ENCODE assay signal across 9 cellular contexts in genomic region chr17:64024781-64025731, GRCh38.
DNase-seq lines count a peak whose midpoint lies in the region; ATAC-seq and TF ChIP-seq lines count a peak whose summit lies in the region.
"Had no signal": no experiment of that assay in that cellular context is flagged by ENCODE, and none has a peak within 500 bp of the region (broad histone marks: within the 10 kb centered on the region; RNA-seq: fewer than 3 reads in every experiment).

No MANE protein-coding gene starts in this region.

- H3K4me1 ChIP-seq in Loucy (ENCODE audit: insufficient read depth, low read length, poor library complexity, severe bottlenecking): peaks cover 61% of the 10 kb centered on the region

- H3K9ac ChIP-seq in Loucy (ENCODE audit: low read depth, low read length, poor library complexity, severe bottlenecking): peak overlapping the region; percentile 51

- H2AFZ ChIP-seq in Loucy (ENCODE audit: low read length): no peak overlapping the region

- H4K20me1 ChIP-seq in Loucy (ENCODE audit: insufficient read depth, low read length, poor library complexity, severe bottlenecking): no peaks in the 10 kb centered on the region

- peaks cover 18% of the 10 kb centered on the region; the same call in 1 of the 2 replicates for H3K79me2 ChIP-seq in Loucy (ENCODE audit: insufficient read depth, low read length)

- peak; percentile 36 for ATAC-seq in stimulated activated naive CD8-positive, alpha-beta T cell treated with anti-CD3 and anti-CD28 coated beads, Interleukin-15, Interleukin-2, amounts not matched to agents 100 U/mL and 50 U/mL, for 24 hours
- ATAC-seq in GM19463 (IDR thresholded peaks at IDR 0.05; ENCODE audit: unreplicated experiment) (no peak), HG03139 (IDR thresholded peaks at IDR 0.05; ENCODE audit: unreplicated experiment) (no peak)

- H3K4me2 ChIP-seq in Loucy (ENCODE audit: low read depth, low read length, poor library complexity, severe bottlenecking): peak overlapping the region; percentile 85

- DNase-seq in activated CD8-positive, alpha-beta memory T cell treated with anti-CD3 and anti-CD28 coated beads, Interleukin-2, amount 50 U/mL, for 4 hours: peak; percentile 51
- DNase-seq in glomerular visceral epithelial cell (ENCODE audit: extremely low spot score) (peak; percentile 17), DMS 273 (lab: John Stamatoyannopoulos, UW; ENCODE audit: unreplicated experiment) (no peak), SIG-M5 treated with dmso at 0.1 percent for 504 hours (lab: John Stamatoyannopoulos, UW; ENCODE audit: unreplicated experiment) (no peak)
- DNase-seq in stimulated activated naive CD8-positive, alpha-beta T cell treated with anti-CD3 and anti-CD28 coated beads, Interleukin-15, Interleukin-2, amounts not matched to agents 100 U/mL and 50 U/mL, for 24 hours: no peak

- H3K9me3 ChIP-seq in Loucy (ENCODE audit: insufficient read depth, low read depth, low read length): no peaks in the 10 kb centered on the region

- no peaks in the 10 kb centered on the region for H3K36me3 ChIP-seq in Loucy (ENCODE audit: insufficient read depth, low read length)
- H3K36me3 ChIP-seq: brain microvascular endothelial cell had no signal

- TF ChIP-seq CTCF in Loucy (conservative IDR thresholded peaks at IDR 0.05; ENCODE audit: low read length): no peak

- no peaks in the 10 kb centered on the region for H3K27me3 ChIP-seq in Loucy (ENCODE audit: insufficient read depth, low read length, poor library complexity, severe bottlenecking)
- H3K27me3 ChIP-seq: brain microvascular endothelial cell had no signal

- H3K4me3 ChIP-seq in Loucy (ENCODE audit: low read length, poor library complexity, severe bottlenecking): peak overlapping the region; percentile 82

- no peaks in the 10 kb centered on the region for H3K9me2 ChIP-seq in Loucy (replicated peaks; ENCODE audit: low read depth, low read length)

- peaks cover 20% of the 10 kb centered on the region for H3F3A ChIP-seq in Loucy (ENCODE audit: low read depth)

Comparison
In these comparisons a context has a peak if more than half of its experiments do, and no peak if none do; other contexts are left out.
1. DNase-seq: peak in activated CD8-positive, alpha-beta memory T cell treated with anti-CD3 and anti-CD28 coated beads, Interleukin-2, amount 50 U/mL, for 4 hours (single experiment) and glomerular visceral epithelial cell (single experiment); none in stimulated activated naive CD8-positive, alpha-beta T cell treated with anti-CD3 and anti-CD28 coated beads, Interleukin-15, Interleukin-2, amounts not matched to agents 100 U/mL and 50 U/mL, for 24 hours (single experiment), DMS 273 (single experiment) and SIG-M5 treated with dmso at 0.1 percent for 504 hours (single experiment).